24 cellular contexts compared by ENCODE assay signal in the genomic region with DNA sequence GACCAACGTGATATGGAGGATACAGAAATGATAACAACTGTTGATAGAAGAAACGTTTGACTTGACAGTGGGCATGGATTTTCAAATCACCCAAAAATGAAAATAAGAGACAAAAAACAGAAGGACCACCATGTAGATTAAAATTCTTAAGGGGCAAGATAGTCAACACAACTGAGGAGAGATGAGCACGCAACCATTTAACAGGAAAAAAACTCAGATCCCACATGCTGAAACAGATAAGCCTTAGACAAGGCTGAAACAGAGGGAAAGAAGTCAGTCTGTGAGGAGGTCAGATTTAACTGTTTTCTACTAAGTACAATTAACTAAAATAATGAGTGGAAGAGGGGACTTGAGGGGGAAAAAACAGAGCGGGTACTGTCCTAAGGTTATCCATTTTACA. TPM values are rescaled to one million over a fixed set of nuclear protein-coding genes. Genes with fewer than 3 reads are reported as not detected.
"Had no signal": no experiment of that assay in that cellular context is flagged by ENCODE, and none has a peak within 500 bp of the region (broad histone marks: within the 10 kb centered on the region; RNA-seq: fewer than 3 reads in every experiment).

No MANE protein-coding gene starts in this region.

- DNase-seq: IMR-90, Karpas-422, KG1, MG63, NCI-H1092, NCI-H1105 treated with DMSO at 0.1 percent for 48 hours, NCI-H1417 treated with DMSO at 0.1 percent for 48 hours, NCI-H146, NCI-H1694 treated with DMSO at 0.1 percent for 48 hours, NCI-H1930, NCI-H2081, NCI-H2107, NCI-H2227 treated with DMSO at 0.1 percent for 48 hours, NCI-H446, NCI-H510A, NCI-H524 treated with DMSO at 0.1 percent for 48 hours, NCI-H69, NCI-H774, Right ventricle myocardium superior, RPMI8226, SIG-M5 had no signal

- H3K4me1 ChIP-seq: SJSA1 had no signal

- H3K36me3 ChIP-seq: MG63, SJSA1 had no signal

- H3K4me3 ChIP-seq: MG63, SJSA1, SK-N-MC had no signal

- H3K27ac ChIP-seq: HL-60, SJSA1, SK-N-MC had no signal

- H3K9me3 ChIP-seq: MG63, SJSA1 had no signal

RNA-seq across cellular contexts. Expression of gene RNF43, which starts 21.2 kb away (rescaled TPM):
- polyA plus RNA-seq: IMR-90 had no signal
